Comparison of ENCODE assay signal across 8 cellular contexts in genomic region chr6:156720739-156721714, GRCh38. TPM values are rescaled to one million over a fixed set of nuclear protein-coding genes. Genes with fewer than 3 reads are reported as not detected.
DNase-seq lines count a peak whose midpoint lies in the region; ATAC-seq and FAIRE-seq lines count a peak whose summit lies in the region.

No MANE protein-coding gene starts in this region.

- no peaks in the 10 kb centered on the region for H3K36me3 ChIP-seq in iPS DF 6.9 (ENCODE audit: control insufficient read depth, insufficient read depth, low read length)

- WGBS in iPS DF 6.9 (ENCODE audit: insufficient coverage, insufficient read length): no CpG with 5 or more reads among the region's 16 CpGs

- peaks cover 23% of the 10 kb centered on the region for H3K4me1 Mint-ChIP-seq in activated T-cell treated with anti-CD3 and anti-CD28 coated beads, Interleukin-2, amount 50 U/mL, for 72 hours (ENCODE audit: low read depth)
- peaks cover 17% of the 10 kb centered on the region for H3K4me1 Mint-ChIP-seq in stimulated activated effector memory CD8-positive, alpha-beta T cell treated with anti-CD3 and anti-CD28 coated beads, Interleukin-12 subunit alpha, Interleukin-12 subunit beta, amount 100 ng/mL, for 72 hours

- H3K27ac Mint-ChIP-seq in activated T-cell treated with anti-CD3 and anti-CD28 coated beads, Interleukin-2, amount 50 U/mL, for 72 hours: no peak overlapping the region
- no peak overlapping the region for H3K27ac Mint-ChIP-seq in stimulated activated effector memory CD8-positive, alpha-beta T cell treated with anti-CD3 and anti-CD28 coated beads, Interleukin-12 subunit alpha, Interleukin-12 subunit beta, amount 100 ng/mL, for 72 hours

- ATAC-seq in activated T-cell treated with anti-CD3 and anti-CD28 coated beads, Interleukin-2, amount 50 U/mL, for 72 hours (replicated peaks in 1 of 2): no peak
- peak; percentile 46 for ATAC-seq in HG03066 (IDR thresholded peaks at IDR 0.05; ENCODE audit: low read depth, unreplicated experiment)
- no peak for ATAC-seq in stimulated activated effector memory CD8-positive, alpha-beta T cell treated with anti-CD3 and anti-CD28 coated beads, Interleukin-12 subunit alpha, Interleukin-12 subunit beta, amount 100 ng/mL, for 72 hours

- no peaks in the 10 kb centered on the region for H3K27me3 ChIP-seq in iPS DF 6.9 (ENCODE audit: control insufficient read depth, insufficient read depth, low read length)

- FAIRE-seq in urothelium cell line (lab: Jason Lieb, UNC): no peak

- no peaks in the 10 kb centered on the region for H3K9me3 Mint-ChIP-seq in activated T-cell treated with anti-CD3 and anti-CD28 coated beads, Interleukin-2, amount 50 U/mL, for 72 hours
- no peaks in the 10 kb centered on the region for H3K9me3 Mint-ChIP-seq in stimulated activated effector memory CD8-positive, alpha-beta T cell treated with anti-CD3 and anti-CD28 coated beads, Interleukin-12 subunit alpha, Interleukin-12 subunit beta, amount 100 ng/mL, for 72 hours

- H3K4me1 ChIP-seq in iPS DF 6.9 (ENCODE audit: control insufficient read depth, insufficient read depth, low read length): peaks cover 4% of the 10 kb centered on the region

- H3K27me3 Mint-ChIP-seq in activated T-cell treated with anti-CD3 and anti-CD28 coated beads, Interleukin-2, amount 50 U/mL, for 72 hours (ENCODE audit: low read depth): no peaks in the 10 kb centered on the region

- no peak overlapping the region for H3K27ac ChIP-seq in iPS DF 6.9 (ENCODE audit: low read length)

- H3K9me3 ChIP-seq in iPS DF 6.9 (ENCODE audit: control insufficient read depth, insufficient read depth, low read length): no peaks in the 10 kb centered on the region

- DNase-seq in activated T-cell treated with anti-CD3 and anti-CD28 coated beads, Interleukin-2, amount 50 U/mL, for 72 hours: no peak
- no peak for DNase-seq in activated T-cell treated with anti-CD3 and anti-CD28 coated beads, Interleukin-2, amount 50 U/mL, for 48 hours
- peak; percentile 18 for DNase-seq in SW480 (ENCODE audit: low spot score)
- peak; percentile 71 for DNase-seq in iPS DF 6.9 (ENCODE audit: low read depth, low spot score)
- no peak for DNase-seq in stimulated activated effector memory CD8-positive, alpha-beta T cell treated with anti-CD3 and anti-CD28 coated beads, Interleukin-12 subunit alpha, Interleukin-12 subunit beta, amount 100 ng/mL, for 72 hours (ENCODE audit: low spot score in 2 of 2)
- DNase-seq in activated CD4-positive, CD25-positive, alpha-beta regulatory T cell treated with anti-CD3 and anti-CD28 coated beads, Interleukin-2, amount 50 U/mL, for 72 hours: no peak
- DNase-seq in urothelium cell line (ENCODE audit: low spot score): no peak

- no peaks in the 10 kb centered on the region for H3K36me3 Mint-ChIP-seq in activated T-cell treated with anti-CD3 and anti-CD28 coated beads, Interleukin-2, amount 50 U/mL, for 72 hours (ENCODE audit: insufficient read depth in 2 of 2)
- H3K36me3 Mint-ChIP-seq in stimulated activated effector memory CD8-positive, alpha-beta T cell treated with anti-CD3 and anti-CD28 coated beads, Interleukin-12 subunit alpha, Interleukin-12 subunit beta, amount 100 ng/mL, for 72 hours: no peaks in the 10 kb centered on the region

- H3K4me3 ChIP-seq in iPS DF 6.9 (ENCODE audit: low read length): no peak overlapping the region

- H3K4me3 Mint-ChIP-seq in activated T-cell treated with anti-CD3 and anti-CD28 coated beads, Interleukin-2, amount 50 U/mL, for 72 hours: peak overlapping the region; percentile 84 to 90
- H3K4me3 Mint-ChIP-seq in stimulated activated effector memory CD8-positive, alpha-beta T cell treated with anti-CD3 and anti-CD28 coated beads, Interleukin-12 subunit alpha, Interleukin-12 subunit beta, amount 100 ng/mL, for 72 hours: peak overlapping the region; percentile 71

RNA-seq across cellular contexts. Expression of gene ARID1B, which starts 56.2 kb away (rescaled TPM):
- 10 to 100 TPM; 62.9 to 71.6 TPM for total RNA-seq in activated T-cell treated with anti-CD3 and anti-CD28 coated beads, Interleukin-2, amount 50 U/mL, for 72 hours

Comparison
In these comparisons a context has a peak if more than half of its experiments do, and no peak if none do; other contexts are left out.
1. DNase-seq: peak in SW480 (single experiment) and iPS DF 6.9 (single experiment); none in activated T-cell treated with anti-CD3 and anti-CD28 coated beads, Interleukin-2, amount 50 U/mL, for 72 hours (0 of 2), activated T-cell treated with anti-CD3 and anti-CD28 coated beads, Interleukin-2, amount 50 U/mL, for 48 hours (0 of 2), stimulated activated effector memory CD8-positive, alpha-beta T cell treated with anti-CD3 and anti-CD28 coated beads, Interleukin-12 subunit alpha, Interleukin-12 subunit beta, amount 100 ng/mL, for 72 hours (0 of 2), activated CD4-positive, CD25-positive, alpha-beta regulatory T cell treated with anti-CD3 and anti-CD28 coated beads, Interleukin-2, amount 50 U/mL, for 72 hours (single experiment) and urothelium cell line (single experiment).